ENCODE assay signal across 8 cellular contexts in genomic region chr3:44555753-44556152, GRCh38. TPM values are rescaled to one million over a fixed set of nuclear protein-coding genes. Genes with fewer than 3 reads are reported as not detected.
DNase-seq lines count a peak whose midpoint lies in the region; ATAC-seq and TF ChIP-seq lines count a peak whose summit lies in the region.

No MANE protein-coding gene starts in this region.

- H2BK120ac ChIP-seq in H9 (ENCODE audit: low read depth, low read length, poor library complexity, severe bottlenecking): no peak overlapping the region

- H3K18ac ChIP-seq in H9 (ENCODE audit: insufficient read length, low read depth, low read length): no peak overlapping the region

- no peak overlapping the region; the same call in 1 of the 2 replicates for H3K14ac ChIP-seq in H9 (ENCODE audit: insufficient read depth, low read length)

- TF ChIP-seq CTCF in H9 (conservative IDR thresholded peaks at IDR 0.05): no peak
- TF ChIP-seq CTCF in mammary epithelial cell (conservative IDR thresholded peaks at IDR 0.05 in 1 of 2, IDR thresholded peaks at IDR 0.05 in 1 of 2; ENCODE audit: extremely low read depth in 1 of 2, insufficient read depth in 1 of 2, low read depth in 1 of 2, low read length in 2 of 2): no peak
- no peak for TF ChIP-seq CTCF in mucosa of descending colon (IDR thresholded peaks at IDR 0.05)

- H3K4me2 ChIP-seq in H9 (ENCODE audit: insufficient read depth, insufficient read length, low read length): peak overlapping the region; percentile 90
- peak overlapping the region; percentile 82 for H3K4me2 ChIP-seq in mammary epithelial cell (ENCODE audit: insufficient read depth, low read depth, low read length)

- no peak overlapping the region for H4K91ac ChIP-seq in H9 (ENCODE audit: insufficient read length, low read depth, low read length)

- H4K8ac ChIP-seq in H9 (replicated peaks; ENCODE audit: insufficient read length, low read depth, low read length): no peak overlapping the region

- no peak overlapping the region for H3K4ac ChIP-seq in H9 (ENCODE audit: low read depth, low read length)

- H3K27ac ChIP-seq in ACC112 (ENCODE audit: low read depth, low read length): no peak overlapping the region
- H3K27ac ChIP-seq in H9 (ENCODE audit: insufficient read length, low read depth, low read length): no peak overlapping the region
- no peak overlapping the region for H3K27ac ChIP-seq in mammary epithelial cell (ENCODE audit: insufficient read depth, low read depth, low read length)

- H3K79me2 ChIP-seq in ACC112 (ENCODE audit: control insufficient read depth, insufficient read depth, low read length, unreplicated experiment) (peaks cover 11% of the 10 kb centered on the region), H9 (ENCODE audit: insufficient read depth, low read length) (peaks cover 3% of the 10 kb centered on the region; the same call in 1 of the 2 replicates), mammary epithelial cell (ENCODE audit: insufficient read depth, low read length) (no peaks in the 10 kb centered on the region)

- H2AFZ ChIP-seq in ACC112 (ENCODE audit: low read length, unreplicated experiment) (peak overlapping the region; percentile 100), H9 (ENCODE audit: low read length) (no peak overlapping the region), mammary epithelial cell (ENCODE audit: low read depth, low read length) (peak overlapping the region; percentile 94)

- H3K9me3 ChIP-seq in H9 (ENCODE audit: control insufficient read depth, low read depth, low read length) (peaks cover 7% of the 10 kb centered on the region), mammary epithelial cell (replicated peaks; ENCODE audit: insufficient read depth, low read length) (peaks cover 3% of the 10 kb centered on the region), mucosa of descending colon (no peaks in the 10 kb centered on the region)

- DNase-seq in H9: no peak
- peak; percentile 1 for DNase-seq in mammary epithelial cell
- DNase-seq in mucosa of descending colon: no peak
- DNase-seq in medulla oblongata (ENCODE audit: extremely low spot score): no peak
- DNase-seq in NCI-H446 (lab: John Stamatoyannopoulos, UW): no peak

- intact Hi-C loops in mammary epithelial cell (cut with micrococcal nuclease): no loop called here
- intact Hi-C loops in mucosa of descending colon (cut with DNase I, micrococcal nuclease): no loop called here

- H3T11ph ChIP-seq in H9 (ENCODE audit: low read length): no peak overlapping the region

- peaks cover 43 to 51% (median 44%) of the 10 kb centered on the region in 3 experiments for H3K36me3 Mint-ChIP-seq in H9 (ENCODE audit: insufficient read depth in 1 of 3, low read depth in 3 of 3)

- peak; percentile 9 for ATAC-seq in mucosa of descending colon
- no peak for ATAC-seq in GM21786 (IDR thresholded peaks at IDR 0.05; ENCODE audit: unreplicated experiment)
- ATAC-seq in GM18868 (IDR thresholded peaks at IDR 0.05; ENCODE audit: unreplicated experiment): no peak

- H2BK12ac ChIP-seq in H9 (ENCODE audit: insufficient read length, low read depth, low read length): no peak overlapping the region

- in situ Hi-C loops in mammary epithelial cell (cut with MboI; ENCODE audit: low sequenced_read_pairs in 2 of 2): no loop called here

- H3K23me2 ChIP-seq in H9 (ENCODE audit: insufficient read length, low read depth, low read length, poor library complexity, severe bottlenecking): peaks cover 10% of the 10 kb centered on the region

- no CpG with 5 or more reads among the region's 5 CpGs for WGBS in H9 (ENCODE audit: extremely low coverage, insufficient read length, low lambda C conversion rate)
- WGBS in mammary epithelial cell (ENCODE audit: low coverage, missing lambda C conversion rate): 6% methylated on average over 5 of the region's 5 CpGs

- no TSS peak for BruUV-seq in mammary epithelial cell (replicated peaks; lab: Mats Ljungman, UMichigan)

- peak overlapping the region in 1 of 3 experiments; percentile 97; a peak in 2 of 7 replicates for H3K27ac Mint-ChIP-seq in H9

- peaks cover 5% of the 10 kb centered on the region for H3K79me1 ChIP-seq in H9 (ENCODE audit: insufficient read depth, low read depth, low read length, poor library complexity, severe bottlenecking)

- H3K27me3 ChIP-seq in ACC112 (ENCODE audit: insufficient read depth, low read length) (peaks cover 17% of the 10 kb centered on the region; the same call in 1 of the 2 replicates), H9 (ENCODE audit: insufficient read depth, low read length) (no peaks in the 10 kb centered on the region), mammary epithelial cell (ENCODE audit: insufficient read depth, low read length) (no peaks in the 10 kb centered on the region)

- H2BK5ac ChIP-seq in H9 (ENCODE audit: insufficient read length, low read length): no peak overlapping the region

- H3K9ac ChIP-seq in H9 (ENCODE audit: extremely low read depth, insufficient read length, low read length) (peak overlapping the region; percentile 92), mammary epithelial cell (ENCODE audit: insufficient read depth, low read length) (no peak overlapping the region)

- no peaks in the 10 kb centered on the region for H4K20me1 ChIP-seq in H9 (ENCODE audit: control insufficient read depth, insufficient read depth, insufficient read length)
- no peaks in the 10 kb centered on the region for H4K20me1 ChIP-seq in mammary epithelial cell (ENCODE audit: insufficient read depth, low read length)

- H3K4me3 Mint-ChIP-seq in H9: peak overlapping the region; percentile 94 to 95

- no peak overlapping the region for H3K56ac ChIP-seq in H9 (ENCODE audit: insufficient read length, low read depth, low read length)

- peaks cover 37% of the 10 kb centered on the region for H3K27me3 Mint-ChIP-seq in H9 (ENCODE audit: low read depth)

- CTCF ChIA-PET in mammary epithelial cell (lab: Charles Lee; ENCODE audit: low non-redundant PET): no interaction called here

- H2BK20ac ChIP-seq in H9 (ENCODE audit: low read depth, low read length, poor library complexity, severe bottlenecking): no peak overlapping the region

- H3K36me3 ChIP-seq in ACC112 (ENCODE audit: insufficient read depth, low read length) (peaks cover 24% of the 10 kb centered on the region), mammary epithelial cell (ENCODE audit: insufficient read depth, low read length) (no peaks in the 10 kb centered on the region), mucosa of descending colon (ENCODE audit: low read depth) (no peaks in the 10 kb centered on the region)

- H3K23ac ChIP-seq in H9 (ENCODE audit: insufficient read length, low read depth, low read length): no peak overlapping the region

- peaks cover 5 to 13% of the 10 kb centered on the region in 2 experiments for H3K9me3 Mint-ChIP-seq in H9

- H3K4me1 Mint-ChIP-seq in H9: peaks cover 10 to 21% of the 10 kb centered on the region in 2 experiments

- no peak overlapping the region for H2AK5ac ChIP-seq in H9 (ENCODE audit: insufficient read length, low read length)

- H3K4me3 ChIP-seq in ACC112 (ENCODE audit: low read depth, low read length) (peak overlapping the region; percentile 92), mammary epithelial cell (replicated peaks in 1 of 3; ENCODE audit: insufficient read depth in 1 of 3, low read depth in 2 of 3, low read length in 3 of 3) (peak overlapping the region; percentile 25 to 51 (median 49)), mucosa of descending colon (no peak overlapping the region)

- H2BK15ac ChIP-seq in H9 (ENCODE audit: low read depth, low read length): no peak overlapping the region

- dilution Hi-C loops in mammary epithelial cell (cut with HindIII; ENCODE audit: low sequenced_read_pairs): no loop called here

- H3K4me1 ChIP-seq in ACC112 (ENCODE audit: control insufficient read depth, insufficient read depth, low read length, unreplicated experiment) (peaks cover 8% of the 10 kb centered on the region), H9 (ENCODE audit: insufficient read depth, low read length) (no peaks in the 10 kb centered on the region; the same call in 1 of the 2 replicates), mammary epithelial cell (ENCODE audit: insufficient read depth, low read length) (peaks cover 10% of the 10 kb centered on the region), mucosa of descending colon (ENCODE audit: low read depth) (no peaks in the 10 kb centered on the region)

- no peak overlapping the region for H4K5ac ChIP-seq in H9 (ENCODE audit: insufficient read length, low read depth, low read length)

RNA-seq across cellular contexts. Expression of gene ZKSCAN7, which starts 0.8 kb away (rescaled TPM):
- total RNA-seq in H9 (2021) (7.0 and 8.7 TPM in 2 replicates), mammary epithelial cell (1 to 10 TPM; 1.7 to 8.3 TPM), mucosa of descending colon (1 to 10 TPM in 2 of 3 donors, under 1 TPM in 1; 0.96 to 3.0 (median 1.6) TPM)
- polyA plus RNA-seq in mammary epithelial cell: 0.88 TPM
- polyA minus RNA-seq in mammary epithelial cell: 0.67 TPM

RNA-seq across cellular contexts. Expression of gene ZNF660, which starts 29.0 kb away (rescaled TPM):
- 16.4 and 18.7 TPM in 2 replicates for total RNA-seq in H9 (2021)
- total RNA-seq in mammary epithelial cell: under 1 TPM; 0.24 to 0.67 TPM
- polyA plus RNA-seq in mammary epithelial cell: 0.01 TPM
- not detected for polyA minus RNA-seq in mammary epithelial cell
- total RNA-seq in mucosa of descending colon: 1 to 10 TPM in 2 of 3 donors, under 1 TPM in 1; 0.67 to 4.6 (median 1.1) TPM
